ENCODE assay signal across 8 cellular contexts in the genomic region with DNA sequence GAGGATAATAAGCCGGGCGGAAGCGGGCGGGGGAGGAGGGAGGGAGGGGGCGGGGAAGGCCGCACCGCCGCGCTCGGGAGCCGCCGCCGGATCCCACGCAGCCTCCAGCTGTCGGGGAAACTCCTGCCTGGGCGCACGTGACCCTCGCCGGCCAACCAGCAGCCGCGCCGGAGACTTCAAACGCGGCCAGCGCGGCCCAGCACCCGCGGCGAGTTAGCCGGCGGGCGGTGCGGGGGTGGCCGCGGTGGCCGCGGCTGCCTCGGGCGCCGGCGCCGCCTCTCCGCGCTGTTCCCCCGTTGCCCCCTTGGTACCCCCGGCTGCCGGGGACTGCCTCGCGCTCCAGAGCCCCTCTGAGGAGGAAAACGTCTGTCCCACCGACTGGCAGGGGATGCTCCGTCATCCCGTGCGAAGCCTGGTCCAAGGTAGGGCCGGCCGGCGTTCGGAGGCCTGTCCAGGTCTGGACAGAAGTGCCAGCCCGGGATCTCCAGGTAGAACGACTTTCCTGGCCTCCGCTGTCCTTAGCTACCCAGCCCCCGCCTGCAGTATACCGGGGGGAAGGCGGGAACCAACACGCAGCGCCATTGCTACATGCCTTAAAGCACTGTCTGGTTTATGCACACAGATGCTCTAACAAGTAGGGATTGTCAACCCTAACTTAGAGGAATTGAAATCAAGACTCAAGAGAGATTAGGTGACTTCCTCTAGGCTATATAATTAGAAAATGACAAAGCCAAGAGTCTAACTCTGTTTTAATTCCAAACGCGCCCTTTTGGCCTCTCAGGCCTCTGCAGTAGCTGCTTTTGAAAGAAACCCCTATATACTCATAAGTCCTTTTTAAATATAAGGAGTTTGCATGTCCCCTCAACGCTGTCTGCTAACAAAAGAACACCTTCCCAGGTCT. TPM values are rescaled to one million over a fixed set of nuclear protein-coding genes. Genes with fewer than 3 reads are reported as not detected.
DNase-seq lines count a peak whose midpoint lies in the region; ATAC-seq, FAIRE-seq and TF ChIP-seq lines count a peak whose summit lies in the region.

A gene with protein sequence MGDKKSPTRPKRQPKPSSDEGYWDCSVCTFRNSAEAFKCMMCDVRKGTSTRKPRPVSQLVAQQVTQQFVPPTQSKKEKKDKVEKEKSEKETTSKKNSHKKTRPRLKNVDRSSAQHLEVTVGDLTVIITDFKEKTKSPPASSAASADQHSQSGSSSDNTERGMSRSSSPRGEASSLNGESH (minus strand): TSS at position 9 of the 901 bp plus-strand sequence. CDS start 68 bp downstream, outside the sequence.

- no peaks in the 10 kb centered on the region for H3K9me3 ChIP-seq in right atrium auricular region

- H3K36me3 ChIP-seq in right atrium auricular region = no peaks in the 10 kb centered on the region

- ATAC-seq in HG02642 (IDR thresholded peaks at IDR 0.05; ENCODE audit: poor library complexity, unreplicated experiment) = peak; percentile 86

- DNase-seq in GM12892 (ENCODE audit: insufficient read length) (peak; percentile 75), NCI-H1105 treated with DMSO at 0.1 percent for 48 hours (lab: John Stamatoyannopoulos, UW) (peak; percentile 83), T-helper 2 cell (peak; percentile 77 to 94 (median 81)), right atrium auricular region (ENCODE audit: low spot score) (peak; percentile 91), pulmonary artery endothelial cell (ENCODE audit: low read depth, low spot score) (peak; percentile 66), urothelium cell line (ENCODE audit: low spot score) (peak; percentile 97)

- TF ChIP-seq CTCF in right atrium auricular region (IDR thresholded peaks at IDR 0.05) = no peak

- H3K27me3 ChIP-seq in right atrium auricular region = no peaks in the 10 kb centered on the region

- H3K4me1 ChIP-seq in right atrium auricular region = peaks cover 0 to 31% of the 10 kb centered on the region in 2 donors

- peak within 1 kb of the TSS; percentile 70 to 82 for H3K4me3 ChIP-seq in right atrium auricular region

- H3K27ac ChIP-seq in angular gyrus (ENCODE audit: low read depth, low read length) = peak within 1 kb of the TSS; percentile 88
- H3K27ac ChIP-seq in right atrium auricular region = peak within 1 kb of the TSS; percentile 92 to 96

- peak; percentile 73; the same call in 1 of the 2 replicates for TF ChIP-seq POLR2A in GM12892 (IDR thresholded peaks at IDR 0.05; ENCODE audit: low read depth, low read length)

- FAIRE-seq in GM12892 (lab: Jason Lieb, UNC) (peak; percentile 89), urothelium cell line (lab: Jason Lieb, UNC) (peak; percentile 66)

RNA-seq across cellular contexts. Expression of the gene that starts here (rescaled TPM):
- polyA plus RNA-seq in GM12892 (2012; ENCODE audit: missing spikeins) = 18.1 TPM
- 10 to 100 TPM; 54.3 to 63.2 TPM for total RNA-seq in right atrium auricular region
- 11.1 and 12.8 TPM in 2 replicates for total RNA-seq in pulmonary artery endothelial cell

Comparison
In these comparisons a context has a peak if more than half of its experiments do, and no peak if none do; other contexts are left out.
1. Peak in every context shown above with its lines: DNase-seq, ATAC-seq, H3K4me3 ChIP-seq and H3K27ac ChIP-seq.